29 cellular contexts compared by ENCODE assay signal in the genomic region with DNA sequence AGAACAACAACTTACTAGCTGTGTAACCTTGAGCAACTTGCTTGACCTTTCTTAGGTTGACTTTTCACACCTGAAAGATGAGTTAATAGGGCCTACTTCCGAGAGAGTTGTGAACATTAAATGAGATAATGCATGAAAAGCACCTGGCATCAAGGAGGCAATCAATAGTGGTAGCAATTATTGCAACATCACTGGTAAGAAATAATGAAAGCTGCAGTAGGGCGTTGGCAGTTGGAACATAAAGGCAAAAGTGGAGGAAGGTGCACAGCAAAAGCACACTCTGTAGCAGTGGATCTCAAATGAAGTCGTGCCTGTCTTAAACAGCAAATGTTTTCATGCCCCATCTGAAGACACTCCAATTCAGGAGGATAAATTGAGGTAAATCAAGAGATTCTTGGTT.
"Had no signal": no experiment of that assay in that cellular context is flagged by ENCODE, and none has a peak within 500 bp of the region (broad histone marks: within the 10 kb centered on the region; RNA-seq: fewer than 3 reads in every experiment).

No MANE protein-coding gene starts in this region.

- H3K9ac ChIP-seq: parathyroid adenoma had no signal

- H3K36me3 ChIP-seq: ovary, spleen, suprapubic skin, tibial artery, transverse colon, upper lobe of right lung, vagina had no signal

- H3K4me2 ChIP-seq: smooth muscle cell had no signal

- ATAC-seq: naive thymus-derived CD8-positive, alpha-beta T cell; natural killer cell treated with Interleukin-12 subunit alpha and Interleukin-12 subunit beta and Interleukin-15 and Interleukin-18, amount 100 ng/mL, for 72 hours; psoas muscle; right cardiac atrium; sciatic nerve; stimulated activated memory B cell treated with anti-CD40 and anti-IgM and Interleukin-4, amounts not matched to agents 10 μg/mL and 1 μg/mL and 100 μg/mL, for 72 hours; stimulated activated naive CD8-positive, alpha-beta T cell treated with anti-CD3 and anti-CD28 coated beads, Interleukin-15, amount 100 ng/mL, for 72 hours; stimulated activated naive CD8-positive, alpha-beta T cell treated with anti-CD3 and anti-CD28 coated beads, Interleukin-15, Interleukin-2, amounts not matched to agents 100 U/mL and 50 U/mL, for 24 hours; upper lobe of right lung had no signal

- H3K27ac ChIP-seq: ovary, parathyroid adenoma, psoas muscle, skin epidermis, spleen, suprapubic skin, testis, tibial artery, transverse colon, upper lobe of right lung, vagina had no signal

- H3K79me2 ChIP-seq: parathyroid adenoma had no signal

- H3K27me3 ChIP-seq: ovary, spleen, suprapubic skin, testis, tibial artery, transverse colon, upper lobe of right lung, vagina had no signal

- H3K4me3 ChIP-seq: ovary, psoas muscle, skin epidermis, smooth muscle cell, spleen, suprapubic skin, testis, tibial artery, transverse colon, upper lobe of right lung, vagina had no signal

- DNase-seq: naive thymus-derived CD8-positive, alpha-beta T cell; nephron progenitor cell; occipital lobe; ovary; posterior cingulate gyrus; psoas muscle; right cardiac atrium; spleen; stimulated activated CD4-positive, alpha-beta T cell treated with anti-CD3 and anti-CD28 coated beads, Interleukin-12 subunit alpha, Interleukin-12 subunit beta, amount 100 ng/mL, for 4 hours; stimulated activated CD4-positive, alpha-beta T cell treated with anti-CD3 and anti-CD28 coated beads, Interleukin-1b, Interleukin-23, amount 100 ng/mL, for 48 hours; stimulated activated CD4-positive, alpha-beta T cell treated with anti-CD3 and anti-CD28 coated beads, Interleukin-4, amount 100 ng/mL, for 1 hour; stimulated activated CD4-positive, alpha-beta T cell treated with anti-CD3 and anti-CD28 coated beads, Interleukin-4, amount 100 ng/mL, for 4 hours; stimulated activated CD8-positive, alpha-beta memory T cell treated with anti-CD3 and anti-CD28 coated beads, Interleukin-4, amount 100 ng/mL, for 48 hours; stimulated activated naive CD4-positive, alpha-beta T cell; stimulated activated naive CD8-positive, alpha-beta T cell treated with anti-CD3 and anti-CD28 coated beads, Interleukin-15, amount 100 ng/mL, for 72 hours; stimulated activated naive CD8-positive, alpha-beta T cell treated with anti-CD3 and anti-CD28 coated beads, Interleukin-15, Interleukin-2, amounts not matched to agents 100 U/mL and 50 U/mL, for 24 hours; substantia nigra; testis; tibial artery; transverse colon; upper lobe of right lung had no signal

- H3K4me1 ChIP-seq: parathyroid adenoma, psoas muscle, spleen, suprapubic skin, testis, tibial artery, transverse colon, upper lobe of right lung, vagina had no signal

- H2AFZ ChIP-seq: parathyroid adenoma had no signal

- H3K9me3 ChIP-seq: ovary, psoas muscle, spleen, suprapubic skin, testis, tibial artery, transverse colon, upper lobe of right lung, vagina had no signal
